8 cellular contexts compared by ENCODE assay signal in the genomic region with DNA sequence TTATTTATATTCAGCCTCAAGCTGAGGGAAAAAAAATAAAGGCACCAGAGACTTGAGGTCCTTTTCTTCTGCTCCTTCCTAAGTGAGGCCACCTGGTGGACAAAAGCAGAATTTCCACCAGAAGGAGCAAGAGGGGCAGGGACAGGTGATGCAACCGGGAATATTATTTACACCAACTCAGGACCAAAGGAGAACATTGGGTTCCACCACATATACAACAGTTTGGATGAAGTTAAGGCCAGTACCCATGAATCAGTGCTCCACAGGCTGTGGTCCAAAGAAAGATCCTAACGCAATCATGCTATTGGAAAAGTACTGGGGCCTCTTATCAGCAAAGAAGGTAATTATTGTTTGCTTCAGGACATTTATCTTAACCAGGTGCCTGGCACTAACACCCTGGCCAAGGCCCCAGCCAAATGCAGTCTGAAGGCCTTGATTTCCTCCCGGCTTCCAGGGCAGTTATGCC. TPM values are rescaled to one million over a fixed set of nuclear protein-coding genes. Genes with fewer than 3 reads are reported as not detected.
DNase-seq lines count a peak whose midpoint lies in the region; ATAC-seq and TF ChIP-seq lines count a peak whose summit lies in the region.

No MANE protein-coding gene starts in this region.

- H3K4me3 ChIP-seq in esophagus squamous epithelium = peak overlapping the region in 2 of 4 donors; percentile 63 to 83

- H3K4me1 Mint-ChIP-seq in CD4-positive, alpha-beta T cell (ENCODE audit: low read depth) = peaks cover 38% of the 10 kb centered on the region
- H3K4me1 Mint-ChIP-seq in natural killer cell = peaks cover 34 to 40% of the 10 kb centered on the region in 2 donors

- peak overlapping the region; percentile 97 for H3K4me3 Mint-ChIP-seq in CD4-positive, alpha-beta T cell
- peak overlapping the region; percentile 97 for H3K4me3 Mint-ChIP-seq in natural killer cell

- POLR2A ChIA-PET in CD4-positive, alpha-beta T cell (lab: Charles Lee) = interaction anchor here (1.3 to 14.7 kb wide), 9 partner anchors 23 to 300 kb away, joined by 4 to 754 read pairs (median 16); a partner anchor contains a TSS

- peaks cover 0 to 26% (median 11%) of the 10 kb centered on the region in 3 donors for H3K36me3 ChIP-seq in esophagus squamous epithelium

- intact Hi-C loops in CD4-positive, alpha-beta T cell (cut with DNase I, micrococcal nuclease) = loop anchor here (2.0 to 5.0 kb wide), 2 partner anchors 59 to 61 kb away; a partner anchor contains a TSS
- intact Hi-C loops in esophagus squamous epithelium (cut with DNase I) = no loop called here
- intact Hi-C loops in natural killer cell (cut with micrococcal nuclease) = loop anchor here (1.0 to 5.0 kb wide), 2 partner anchors 45 to 61 kb away; no protein-coding TSS in a partner anchor

- peaks cover 47% of the 10 kb centered on the region for H3K36me3 Mint-ChIP-seq in CD4-positive, alpha-beta T cell (ENCODE audit: low read depth)
- no peaks in the 10 kb centered on the region for H3K36me3 Mint-ChIP-seq in natural killer cell

- TF ChIP-seq CTCF in CD4-positive, alpha-beta T cell (IDR thresholded peaks at IDR 0.05) = peak; percentile 68
- TF ChIP-seq CTCF in esophagus squamous epithelium (IDR thresholded peaks at IDR 0.05) = peak; percentile 79 to 92 (median 90)
- TF ChIP-seq CTCF in natural killer cell (IDR thresholded peaks at IDR 0.05) = peak; percentile 54

- TF ChIP-seq POLR2A in esophagus squamous epithelium (IDR thresholded peaks at IDR 0.05) (no peak), GM18505 (IDR thresholded peaks at IDR 0.05; ENCODE audit: borderline replicate concordance, extremely low read depth, insufficient read depth, insufficient read length) (no peak)

- WGBS in esophagus squamous epithelium, 2 donors = 0 to 13% methylated on average over 1 to 3 of the region's 3 CpGs

- peak; percentile 39 to 65 (median 58) for DNase-seq in CD4-positive, alpha-beta T cell
- DNase-seq in NCI-H82 treated with DMSO at 0.1 percent for 48 hours (lab: John Stamatoyannopoulos, UW; ENCODE audit: unreplicated experiment) (peak; percentile 30), activated T-cell treated with anti-CD3 and anti-CD28 coated beads for 4 hours (peak; percentile 51), esophagus squamous epithelium (lab: John Stamatoyannopoulos, UW) (no peak), natural killer cell (peak; percentile 49), substantia nigra (lab: John Stamatoyannopoulos, UW) (peak in 37 of 49 donors; percentile 1 to 72 (median 25))

- no peak for ATAC-seq in CD4-positive, alpha-beta T cell (ENCODE audit: poor library complexity)
- peak; percentile 27 for ATAC-seq in HG02885 (IDR thresholded peaks at IDR 0.05; ENCODE audit: poor library complexity, unreplicated experiment)
- no peak for ATAC-seq in natural killer cell
- ATAC-seq in GM18505 (IDR thresholded peaks at IDR 0.05; ENCODE audit: unreplicated experiment) = no peak

- no peaks in the 10 kb centered on the region for H3K27me3 ChIP-seq in CD4-positive, alpha-beta T cell (ENCODE audit: control insufficient read depth, insufficient read depth, low read length)
- H3K27me3 ChIP-seq in esophagus squamous epithelium = no peaks in the 10 kb centered on the region

- H3K27me3 Mint-ChIP-seq in CD4-positive, alpha-beta T cell = peaks cover 4% of the 10 kb centered on the region
- H3K27me3 Mint-ChIP-seq in natural killer cell (ENCODE audit: low read depth in 2 of 2) = peaks cover 3 to 8% of the 10 kb centered on the region in 2 donors

- no peaks in the 10 kb centered on the region for H3K9me3 Mint-ChIP-seq in CD4-positive, alpha-beta T cell
- no peaks in the 10 kb centered on the region for H3K9me3 Mint-ChIP-seq in natural killer cell

- H3K27ac Mint-ChIP-seq in CD4-positive, alpha-beta T cell = peak overlapping the region; percentile 99
- peak overlapping the region; percentile 99 for H3K27ac Mint-ChIP-seq in natural killer cell

- CTCF ChIA-PET in CD4-positive, alpha-beta T cell (lab: Charles Lee) = interaction anchor here (0.7 to 15.2 kb wide), 13 partner anchors 11 to 90 kb away, joined by 3 to 261 read pairs (median 4); a partner anchor contains a TSS

- H3K9me3 ChIP-seq in CD4-positive, alpha-beta T cell (ENCODE audit: control insufficient read depth, low read length) = no peaks in the 10 kb centered on the region
- H3K9me3 ChIP-seq in esophagus squamous epithelium = no peaks in the 10 kb centered on the region

- H3K4me1 ChIP-seq in esophagus squamous epithelium = peaks cover 4 to 57% (median 6%) of the 10 kb centered on the region in 3 donors

- peak overlapping the region; percentile 91 for H3K27ac ChIP-seq in CD4-positive, alpha-beta T cell (ENCODE audit: low read depth, low read length)
- H3K27ac ChIP-seq in esophagus squamous epithelium (peak overlapping the region; percentile 73 to 95 (median 92)), substantia nigra (ENCODE audit: low read depth, low read length, poor library complexity, severe bottlenecking) (no peak overlapping the region)

RNA-seq across cellular contexts. Expression of a gene that starts 57.4 kb away (rescaled TPM):
- 1,000 to 10,000 TPM; 3,132 to 3,144 TPM for total RNA-seq in CD4-positive, alpha-beta T cell
- total RNA-seq in esophagus squamous epithelium (100 to 1,000 TPM in 3 of 4 donors, 10 to 100 TPM in 1; 50.2 to 558 (median 140) TPM), natural killer cell (1,000 to 10,000 TPM in 2 of 3 donors, 100 to 1,000 TPM in 1; 895 to 1,800 (median 1,053) TPM)

RNA-seq across cellular contexts. Expression of a gene that starts 59.3 kb away (rescaled TPM):
- not detected for total RNA-seq in CD4-positive, alpha-beta T cell
- not detected for total RNA-seq in esophagus squamous epithelium
- total RNA-seq in natural killer cell = under 1 TPM in 1 of 3 donors, not detected in 2; 0.18 TPM
